Comparison of ENCODE assay signal across 8 cellular contexts in genomic region chr22:37807410-37808293, GRCh38. TPM values are rescaled to one million over a fixed set of nuclear protein-coding genes. Genes with fewer than 3 reads are reported as not detected.
DNase-seq lines count a peak whose midpoint lies in the region; ATAC-seq and TF ChIP-seq lines count a peak whose summit lies in the region.

Gene GCAT (plus strand): TSS chr22:37807934. CDS start chr22:37807968, 34 bp downstream.

- H3K27me3 ChIP-seq in DOHH2 (ENCODE audit: control insufficient read depth, low read length), result peaks cover 49% of the 10 kb centered on the region
- peaks cover 4% of the 10 kb centered on the region; the same call in 1 of the 2 replicates for H3K27me3 ChIP-seq in MG63
- H3K27me3 ChIP-seq in SJSA1 (replicated peaks), result no peaks in the 10 kb centered on the region

- H3K27ac ChIP-seq in DOHH2 (ENCODE audit: low read depth, low read length), result no peak within 1 kb of the TSS
- no peak within 1 kb of the TSS for H3K27ac ChIP-seq in SJSA1

- H3K9me3 ChIP-seq in DOHH2 (ENCODE audit: control insufficient read depth, insufficient read depth, low read length), result no peaks in the 10 kb centered on the region
- H3K9me3 ChIP-seq in MG63, result no peaks in the 10 kb centered on the region
- H3K9me3 ChIP-seq in SJSA1 (replicated peaks), result no peaks in the 10 kb centered on the region

- H3K9me3 Mint-ChIP-seq in neural crest cell, result no peaks in the 10 kb centered on the region
- H3K9me3 Mint-ChIP-seq in stimulated activated naive CD8-positive, alpha-beta T cell treated with anti-CD3 and anti-CD28 coated beads, Interleukin-15, amount 100 ng/mL, for 72 hours, result no peaks in the 10 kb centered on the region

- peaks cover 58% of the 10 kb centered on the region for H3K4me1 Mint-ChIP-seq in neural crest cell
- peaks cover 54% of the 10 kb centered on the region for H3K4me1 Mint-ChIP-seq in stimulated activated naive CD8-positive, alpha-beta T cell treated with anti-CD3 and anti-CD28 coated beads, Interleukin-15, amount 100 ng/mL, for 72 hours

- H3K36me3 Mint-ChIP-seq in neural crest cell (ENCODE audit: low read depth), result no peaks in the 10 kb centered on the region

- no peaks in the 10 kb centered on the region for H3K79me2 ChIP-seq in DOHH2 (ENCODE audit: control insufficient read depth, low read length)

- H3K4me2 ChIP-seq in DOHH2 (ENCODE audit: low read length), result peak within 1 kb of the TSS; percentile 83

- DNase-seq in H4 (ENCODE audit: low spot score) (peak; percentile 81), MG63 (peak; percentile 95), SJSA1 (ENCODE audit: low read depth in 1 of 2, low spot score in 2 of 2) (peak; percentile 90 to 96), activated gamma-delta T cell treated with Interleukin-2 at 50 U/mL for 16 hours (peak; percentile 77), fibroblast of villous mesenchyme (ENCODE audit: low read depth) (peak; percentile 98), neural crest cell (ENCODE audit: low read depth, low spot score) (peak; percentile 84)
- peak; percentile 84 to 90 for DNase-seq in stimulated activated naive CD8-positive, alpha-beta T cell treated with anti-CD3 and anti-CD28 coated beads, Interleukin-15, amount 100 ng/mL, for 72 hours

- H3K4me1 ChIP-seq in DOHH2 (ENCODE audit: control insufficient read depth, low read length) (peaks cover 25% of the 10 kb centered on the region), SJSA1 (replicated peaks) (peaks cover 39% of the 10 kb centered on the region)

- H3K27ac Mint-ChIP-seq in neural crest cell (ENCODE audit: unreplicated experiment), result peak within 1 kb of the TSS; percentile 78
- H3K27ac Mint-ChIP-seq in stimulated activated naive CD8-positive, alpha-beta T cell treated with anti-CD3 and anti-CD28 coated beads, Interleukin-15, amount 100 ng/mL, for 72 hours, result peak within 1 kb of the TSS; percentile 19 to 57

- H3F3A ChIP-seq in DOHH2 (ENCODE audit: control insufficient read depth, insufficient read depth), result peaks cover 2% of the 10 kb centered on the region; the same call in 1 of the 2 replicates

- peaks cover 8% of the 10 kb centered on the region for H3K27me3 Mint-ChIP-seq in neural crest cell (ENCODE audit: low read depth)
- H3K27me3 Mint-ChIP-seq in stimulated activated naive CD8-positive, alpha-beta T cell treated with anti-CD3 and anti-CD28 coated beads, Interleukin-15, amount 100 ng/mL, for 72 hours, result peaks cover 82% of the 10 kb centered on the region

- peak within 1 kb of the TSS; percentile 84 for H3K4me3 ChIP-seq in DOHH2 (ENCODE audit: low read length)
- peak within 1 kb of the TSS; percentile 60 for H3K4me3 ChIP-seq in MG63
- H3K4me3 ChIP-seq in SJSA1, result peak within 1 kb of the TSS; percentile 56
- H3K4me3 ChIP-seq in fibroblast of villous mesenchyme (ENCODE audit: low read depth, low read length), result peak within 1 kb of the TSS; percentile 81

- ATAC-seq in stimulated activated naive CD8-positive, alpha-beta T cell treated with anti-CD3 and anti-CD28 coated beads, Interleukin-15, amount 100 ng/mL, for 72 hours, result peak; percentile 94

- H3K36me3 ChIP-seq in DOHH2 (ENCODE audit: control insufficient read depth, low read length), result no peaks in the 10 kb centered on the region
- no peaks in the 10 kb centered on the region for H3K36me3 ChIP-seq in MG63
- peaks cover 2% of the 10 kb centered on the region for H3K36me3 ChIP-seq in SJSA1

- H3K4me3 Mint-ChIP-seq in neural crest cell, result peak within 1 kb of the TSS; percentile 94
- H3K4me3 Mint-ChIP-seq in stimulated activated naive CD8-positive, alpha-beta T cell treated with anti-CD3 and anti-CD28 coated beads, Interleukin-15, amount 100 ng/mL, for 72 hours, result peak within 1 kb of the TSS; percentile 69 to 81

- TF ChIP-seq CTCF in DOHH2 (IDR thresholded peaks at IDR 0.05; ENCODE audit: low read depth, low read length, poor library complexity, severe bottlenecking) (no peak), fibroblast of villous mesenchyme (IDR thresholded peaks at IDR 0.05; ENCODE audit: insufficient read depth, low read depth, low read length) (no peak), neural crest cell (conservative IDR thresholded peaks at IDR 0.05) (no peak)

- H3K9me2 ChIP-seq in DOHH2 (replicated peaks; ENCODE audit: control insufficient read depth, low read length), result no peaks in the 10 kb centered on the region

- H4K20me1 ChIP-seq in DOHH2 (ENCODE audit: control insufficient read depth, insufficient read depth, low read depth, low read length), result no peaks in the 10 kb centered on the region

RNA-seq across cellular contexts. Expression of gene GCAT, which starts in this region (rescaled TPM):
- 11.5 and 14.3 TPM in 2 replicates for total RNA-seq in H4 (2014; rRNA removed; shearing (Covaris generic))
- total RNA-seq in MG63 (2014; rRNA removed; shearing (Covaris generic); ENCODE audit: low replicate concordance), result 23.6 and 39.4 TPM in 2 replicates
- total RNA-seq in SJSA1 (2014; rRNA removed; shearing (Covaris generic)), result 54.7 and 60.9 TPM in 2 replicates
- total RNA-seq in fibroblast of villous mesenchyme (20.3 and 31.1 TPM in 2 replicates), neural crest cell (53.1 and 55.8 TPM in 2 replicates)
